Comparison of ENCODE assay signal across 18 cellular contexts in the genomic region with DNA sequence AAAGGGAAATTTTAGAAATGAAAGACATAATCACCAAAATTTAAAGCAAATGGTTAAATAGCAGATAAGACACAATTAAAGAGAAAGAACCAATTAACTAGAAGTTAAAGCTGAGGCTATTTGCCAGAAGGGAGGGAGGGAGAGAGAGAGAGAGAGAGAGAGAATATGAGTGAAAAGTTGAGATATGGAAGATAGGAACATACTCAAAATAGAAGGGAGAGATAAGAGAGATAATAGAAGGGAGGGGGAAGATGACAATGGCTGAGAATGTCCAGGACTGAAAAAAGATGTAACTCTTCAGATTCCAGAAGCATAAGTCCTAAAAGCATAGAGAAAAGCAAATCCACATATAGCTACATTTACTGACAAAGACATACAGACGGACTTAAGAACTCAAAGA. TPM values are rescaled to one million over a fixed set of nuclear protein-coding genes. Genes with fewer than 3 reads are reported as not detected.
DNase-seq lines count a peak whose midpoint lies in the region; ATAC-seq, FAIRE-seq and TF ChIP-seq lines count a peak whose summit lies in the region.
"Had no signal": no experiment of that assay in that cellular context is flagged by ENCODE, and none has a peak within 500 bp of the region (broad histone marks: within the 10 kb centered on the region; RNA-seq: fewer than 3 reads in every experiment).

No MANE protein-coding gene starts in this region.

- dilution Hi-C loops in endothelial cell of umbilical vein (cut with MboI; ENCODE audit: extremely low pct_ligation_motif_present, low sequenced_read_pairs), result no loop called here

- H2AFZ ChIP-seq in SK-N-SH (ENCODE audit: low read depth) (0 out of 2 replicates have a peak overlapping the region, but pooled peaks have one; percentile 70), endothelial cell of umbilical vein (ENCODE audit: low read depth, low read length) (no peak overlapping the region), OCI-LY7 (ENCODE audit: low read length) (no peak overlapping the region)

- H3K4me1 ChIP-seq in heart left ventricle (peaks cover 0 to 21% (median 7%) of the 10 kb centered on the region in 12 donors), right cardiac atrium (ENCODE audit: control insufficient read depth, insufficient read depth, low read length) (peaks cover 4% of the 10 kb centered on the region), SK-N-SH (ENCODE audit: control insufficient read depth in 1 of 2, insufficient read depth in 2 of 2, low read depth in 1 of 2, low read length in 1 of 2) (no peaks in the 10 kb centered on the region; a peak in 2 of 4 replicates), endothelial cell of umbilical vein (ENCODE audit: control insufficient read depth, extremely low read depth, insufficient read depth, low read length) (peaks cover 3% of the 10 kb centered on the region), OCI-LY7 (ENCODE audit: insufficient read depth, low read length, poor library complexity, severe bottlenecking) (no peaks in the 10 kb centered on the region)
- H3K4me1 ChIP-seq: BE2C had no signal

- intact Hi-C loops in heart left ventricle (cut with DNase I), result loop anchor here in 1 of 10 donors (2.0 to 5.0 kb wide), 2 partner anchors 14 to 52 kb away; no protein-coding TSS in a partner anchor
- intact Hi-C loops in right cardiac atrium (cut with DNase I), result no loop called here
- intact Hi-C loops in endothelial cell of umbilical vein (cut with micrococcal nuclease), result no loop called here
- intact Hi-C loops in OCI-LY7 (cut with micrococcal nuclease; ENCODE audit: unreplicated experiment), result no loop called here

- H3K36me3 ChIP-seq in heart left ventricle (no peaks in the 10 kb centered on the region), SK-N-SH (replicated peaks in 1 of 2; ENCODE audit: control insufficient read depth in 1 of 2, insufficient read depth in 2 of 2, low read length in 1 of 2) (peaks cover 0 to 5% of the 10 kb centered on the region in 2 experiments), endothelial cell of umbilical vein (ENCODE audit: control insufficient read depth in 2 of 2, extremely low read depth in 1 of 2, insufficient read depth in 2 of 2, low read length in 2 of 2) (no peaks in the 10 kb centered on the region), OCI-LY7 (ENCODE audit: insufficient read depth, low read length) (no peaks in the 10 kb centered on the region)
- H3K36me3 ChIP-seq: BE2C had no signal

- H3K4me3 ChIP-seq in heart left ventricle (no peak overlapping the region), right cardiac atrium (ENCODE audit: low read length) (no peak overlapping the region), SK-N-SH (ENCODE audit: low read depth in 2 of 2, low read length in 1 of 2) (no peak overlapping the region), endothelial cell of umbilical vein (replicated peaks in 1 of 3; ENCODE audit: insufficient read depth in 1 of 3, low read depth in 1 of 3, low read length in 3 of 3) (no peak overlapping the region), OCI-LY7 (ENCODE audit: low read depth, low read length, poor library complexity, severe bottlenecking) (no peak overlapping the region)
- H3K4me3 ChIP-seq: GM12878 had no signal

- WGBS in heart left ventricle, 4 donors, result 46 to 60% (median 59%) methylated on average over 1 of the region's 1 CpG
- WGBS in right cardiac atrium, result 55% methylated on average over 1 of the region's 1 CpG
- WGBS in SK-N-SH (ENCODE audit: low lambda C conversion rate), result 27% methylated on average over 1 of the region's 1 CpG

- H3K27ac ChIP-seq in heart left ventricle (peak overlapping the region in 7 of 12 donors; percentile 5 to 59 (median 37)), right cardiac atrium (ENCODE audit: low read length) (no peak overlapping the region), SK-N-SH (ENCODE audit: low read depth in 2 of 2, low read length in 1 of 2) (peak overlapping the region; percentile 18 to 30; a peak in 2 of 4 replicates), endothelial cell of umbilical vein (ENCODE audit: insufficient read depth, low read depth, low read length) (no peak overlapping the region), OCI-LY7 (ENCODE audit: low read depth, low read length, poor library complexity, severe bottlenecking) (no peak overlapping the region)

- no peak overlapping the region for H3K4me3 Mint-ChIP-seq in type B pancreatic cell

- H3K9ac ChIP-seq in SK-N-SH (no peak overlapping the region), endothelial cell of umbilical vein (replicated peaks; ENCODE audit: extremely low read depth, insufficient read depth, low read length) (no peak overlapping the region)

- POLR2A ChIA-PET in SK-N-SH (lab: Yijun Ruan, JAX), result no interaction called here
- POLR2A ChIA-PET in endothelial cell of umbilical vein (lab: Charles Lee), result no interaction called here
- POLR2A ChIA-PET in OCI-LY7 (lab: Charles Lee), result interaction anchor here (0.6 kb wide), 1 partner anchor 563 kb away, joined by 4 read pairs; no protein-coding TSS in a partner anchor

- H3K9me1 ChIP-seq in endothelial cell of umbilical vein (replicated peaks; ENCODE audit: control insufficient read depth, extremely low read depth, insufficient read depth, low read length), result no peaks in the 10 kb centered on the region

- H3K27me3 ChIP-seq in heart left ventricle (no peaks in the 10 kb centered on the region), right cardiac atrium (ENCODE audit: control insufficient read depth, insufficient read depth) (no peaks in the 10 kb centered on the region), SK-N-SH (ENCODE audit: insufficient read depth) (no peaks in the 10 kb centered on the region), endothelial cell of umbilical vein (ENCODE audit: control insufficient read depth in 2 of 2, insufficient read depth in 2 of 2, low read length in 2 of 2) (no peaks in the 10 kb centered on the region)
- H3K27me3 ChIP-seq: BE2C had no signal

- H3K4me1 Mint-ChIP-seq in type B pancreatic cell (ENCODE audit: unreplicated experiment), result no peaks in the 10 kb centered on the region

- H3K27ac Mint-ChIP-seq in type B pancreatic cell, result peak overlapping the region; percentile 2

- CTCF ChIA-PET in SK-N-SH (lab: Yijun Ruan, JAX) (interaction anchor here (1.4 to 1.9 kb wide), 2 partner anchors 19 to 64 kb away, joined by 4 to 11 read pairs; no protein-coding TSS in a partner anchor), endothelial cell of umbilical vein (lab: Charles Lee) (interaction anchor here (0.8 to 2.8 kb wide), 8 partner anchors 10 to 156 kb away, joined by 3 to 7 read pairs (median 4); no protein-coding TSS in a partner anchor), OCI-LY7 (lab: Charles Lee; ENCODE audit: unreplicated experiment) (no interaction called here)

- TF ChIP-seq CTCF in heart left ventricle (IDR thresholded peaks at IDR 0.05) (no peak), SK-N-SH (IDR thresholded peaks at IDR 0.05) (no peak), endothelial cell of umbilical vein (IDR thresholded peaks at IDR 0.05; ENCODE audit: extremely low read depth in 1 of 2, insufficient read depth in 1 of 2, low read depth in 1 of 2, low read length in 2 of 2) (no peak), type B pancreatic cell (conservative IDR thresholded peaks at IDR 0.05) (no peak), OCI-LY7 (conservative IDR thresholded peaks at IDR 0.05; ENCODE audit: low read length) (no peak)

- H3K9me3 ChIP-seq in heart left ventricle (peaks cover 0 to 12% (median 0%) of the 10 kb centered on the region in 12 donors), right cardiac atrium (ENCODE audit: control insufficient read depth, low read length) (no peaks in the 10 kb centered on the region), SK-N-SH (0 out of 2 replicates have a peak, but pooled peaks cover 3% of the 10 kb centered on the region), endothelial cell of umbilical vein (replicated peaks; ENCODE audit: control insufficient read depth, insufficient read depth, low read length) (no peaks in the 10 kb centered on the region), OCI-LY7 (ENCODE audit: low read length) (no peaks in the 10 kb centered on the region)
- H3K9me3 ChIP-seq: BE2C had no signal

- TF ChIP-seq RAD21 in SK-N-SH (IDR thresholded peaks at IDR 0.05; ENCODE audit: low read length), result no peak

- peaks cover 12% of the 10 kb centered on the region for H3K9me3 Mint-ChIP-seq in type B pancreatic cell

- DNase-seq in heart left ventricle, result no peak
- DNase-seq in right cardiac atrium, result no peak
- DNase-seq in SK-N-SH, result peak; percentile 10
- DNase-seq in endothelial cell of umbilical vein (ENCODE audit: low read depth, low spot score), result peak; percentile 30
- DNase-seq in type B pancreatic cell (ENCODE audit: extremely low spot score, unreplicated experiment), result no peak
- DNase-seq in OCI-LY7 (ENCODE audit: low spot score), result no peak
- no peak for DNase-seq in DMS153 (lab: John Stamatoyannopoulos, UW)
- DNase-seq: BE2C, IMR-90, MV-4-11, NCI-H1105 treated with DMSO at 0.1 percent for 48 hours, NCI-H2081, NCI-H2171, NCI-H526, SHP77 had no signal

- no peak overlapping the region for H3K4me2 ChIP-seq in SK-N-SH
- H3K4me2 ChIP-seq in endothelial cell of umbilical vein (ENCODE audit: insufficient read depth, low read length), result no peak overlapping the region
- H3K4me2 ChIP-seq in OCI-LY7 (ENCODE audit: low read length), result no peak overlapping the region

- BruUV-seq in endothelial cell of umbilical vein (replicated peaks; lab: Mats Ljungman, UMichigan), result no TSS peak
- BruUV-seq in OCI-LY7 (replicated peaks; lab: Mats Ljungman, UMichigan), result no TSS peak

- TF ChIP-seq EP300 in SK-N-SH (IDR thresholded peaks at IDR 0.05; ENCODE audit: borderline replicate concordance in 1 of 2, low read depth in 1 of 2, low read length in 1 of 2), result peak in 1 of 2 experiments; percentile 44; a peak in 1 of 4 replicates

- no peaks in the 10 kb centered on the region for H3K27me3 Mint-ChIP-seq in type B pancreatic cell

- no peak for TF ChIP-seq POLR2A in heart left ventricle (IDR thresholded peaks at IDR 0.05)
- no peak for TF ChIP-seq POLR2A in endothelial cell of umbilical vein (IDR thresholded peaks at IDR 0.05; ENCODE audit: low read depth, low read length)

- H3F3A ChIP-seq in SK-N-SH (replicated peaks; ENCODE audit: insufficient read depth), result peaks cover 10% of the 10 kb centered on the region

- no peaks in the 10 kb centered on the region for H3K36me3 Mint-ChIP-seq in type B pancreatic cell

- H3K9me2 ChIP-seq in SK-N-SH (no peaks in the 10 kb centered on the region), OCI-LY7 (ENCODE audit: insufficient read depth, low read length) (no peaks in the 10 kb centered on the region)

- H3K79me2 ChIP-seq in SK-N-SH (ENCODE audit: insufficient read depth) (no peaks in the 10 kb centered on the region), endothelial cell of umbilical vein (ENCODE audit: control insufficient read depth, insufficient read depth, low read length) (no peaks in the 10 kb centered on the region), OCI-LY7 (ENCODE audit: insufficient read depth, low read depth, low read length) (no peaks in the 10 kb centered on the region)

- no peaks in the 10 kb centered on the region for H4K20me1 ChIP-seq in SK-N-SH (ENCODE audit: insufficient read depth)
- H4K20me1 ChIP-seq in endothelial cell of umbilical vein (replicated peaks; ENCODE audit: control insufficient read depth, extremely low read depth, insufficient read depth, low read length), result no peaks in the 10 kb centered on the region
- H4K20me1 ChIP-seq in OCI-LY7 (ENCODE audit: insufficient read depth, low read length), result no peaks in the 10 kb centered on the region

- ATAC-seq in heart left ventricle (no peak), right cardiac atrium (no peak)
- ATAC-seq: GM12878 had no signal

- FAIRE-seq in endothelial cell of umbilical vein (lab: Jason Lieb, UNC), result peak; percentile 12
- FAIRE-seq: D721Med, GM12878, H54 had no signal

RNA-seq across cellular contexts. Expression of a gene that starts 17.1 kb away (rescaled TPM):
- total RNA-seq in heart left ventricle (100 to 1,000 TPM in 7 of 9 donors, 10 to 100 TPM in 2; 68.7 to 167 (median 131) TPM), right cardiac atrium (10 to 100 TPM; 45.6 to 57.5 (median 53.4) TPM), endothelial cell of umbilical vein (116 and 127 TPM in 2 replicates), type B pancreatic cell (ENCODE audit: low replicate concordance) (45.5 and 50.3 TPM in 2 replicates), OCI-LY7 (2022) (8.3 and 8.7 TPM in 2 replicates)
- polyA plus RNA-seq in heart left ventricle (10 to 100 TPM; 34.4 to 34.9 TPM), right cardiac atrium (13.8 TPM), SK-N-SH (2012; rRNA removed) (13.4 and 13.5 TPM in 2 replicates), endothelial cell of umbilical vein (29.2 and 31.0 TPM in 2 replicates)
- polyA plus RNA-seq in SK-N-SH (2012; cell fraction: cytosol; rRNA removed), result 14.5 and 16.4 TPM in 2 replicates
- 20.7 and 26.4 TPM in 2 replicates for polyA plus RNA-seq in SK-N-SH (2012; cell fraction: nucleus; rRNA removed)
- polyA plus RNA-seq in endothelial cell of umbilical vein (2011; cell fraction: cytosol; rRNA removed), result 41.4 and 42.4 TPM in 2 replicates
- 86.7 and 94.8 TPM in 2 replicates for polyA plus RNA-seq in endothelial cell of umbilical vein (2011; cell fraction: nucleus; rRNA removed)
- polyA plus RNA-seq in endothelial cell of umbilical vein (2012), result 45.3 and 54.2 TPM in 2 replicates
- 94.4 and 98.8 TPM in 2 replicates for polyA minus RNA-seq in endothelial cell of umbilical vein
- 11.4 TPM for polyA minus RNA-seq in endothelial cell of umbilical vein (2011; cell fraction: cytosol; rRNA and poly(A)+ RNA removed)
- 152 and 180 TPM in 2 replicates for polyA minus RNA-seq in endothelial cell of umbilical vein (2011; cell fraction: nucleus; rRNA and poly(A)+ RNA removed)
- total RNA-seq in OCI-LY7 (2014; rRNA removed; shearing (Covaris generic)), result 2.3 and 8.5 TPM in 2 replicates

Comparison
In these comparisons a context has a peak if more than half of its experiments do, and no peak if none do; other contexts are left out.
1. H3K27ac ChIP-seq: peak in heart left ventricle (7 of 12) and SK-N-SH (2 of 2); none in right cardiac atrium (single experiment), endothelial cell of umbilical vein (single experiment) and OCI-LY7 (single experiment).
2. DNase-seq: peak in SK-N-SH (single experiment) and endothelial cell of umbilical vein (single experiment); none in heart left ventricle (0 of 5), right cardiac atrium (0 of 3), type B pancreatic cell (single experiment), OCI-LY7 (single experiment) and DMS153 (single experiment).